Comparison of ENCODE assay signal across 8 cellular contexts in genomic region chr1:24481098-24481497, GRCh38. TPM values are rescaled to one million over a fixed set of nuclear protein-coding genes. Genes with fewer than 3 reads are reported as not detected.
A peak's percentile ranks its signal among the peaks of the same experiment; 100 is the strongest.
DNase-seq lines count a peak whose midpoint lies in the region; ATAC-seq and TF ChIP-seq lines count a peak whose summit lies in the region.

No MANE protein-coding gene starts in this region.

- peak overlapping the region; percentile 67 for H3K4me3 Mint-ChIP-seq in activated naive CD4-positive, alpha-beta T cell treated with anti-CD3 and anti-CD28 coated beads for 36 hours
- H3K4me3 Mint-ChIP-seq in HFFc6, result no peak overlapping the region

- TF ChIP-seq CTCF in OCI-LY7 (conservative IDR thresholded peaks at IDR 0.05; ENCODE audit: low read length), result no peak
- TF ChIP-seq CTCF in HFFc6 (IDR thresholded peaks at IDR 0.05), result no peak
- TF ChIP-seq CTCF in foreskin fibroblast (IDR thresholded peaks at IDR 0.05; ENCODE audit: low read depth, low read length), result no peak

- H3K27me3 Mint-ChIP-seq in activated naive CD4-positive, alpha-beta T cell treated with anti-CD3 and anti-CD28 coated beads for 36 hours (ENCODE audit: low read depth), result no peaks in the 10 kb centered on the region
- no peaks in the 10 kb centered on the region for H3K27me3 Mint-ChIP-seq in HFFc6 (ENCODE audit: insufficient read depth)

- no peaks in the 10 kb centered on the region for H4K20me1 ChIP-seq in OCI-LY7 (ENCODE audit: insufficient read depth, low read length)

- no peaks in the 10 kb centered on the region for H3K9me2 ChIP-seq in OCI-LY7 (ENCODE audit: insufficient read depth, low read length)

- H3K27ac ChIP-seq in OCI-LY7 (ENCODE audit: low read depth, low read length, poor library complexity, severe bottlenecking), result peak overlapping the region; percentile 60

- CTCF ChIA-PET in OCI-LY7 (lab: Charles Lee; ENCODE audit: unreplicated experiment), result interaction anchor here (1.0 kb wide), 2 partner anchors 66 to 279 kb away, joined by 3 to 6 read pairs; partner anchors contain the start of gene NIPAL3
- CTCF ChIA-PET in activated naive CD4-positive, alpha-beta T cell treated with anti-CD3 and anti-CD28 coated beads for 36 hours (lab: Charles Lee), result interaction anchor here (1.0 to 4.1 kb wide), 5 partner anchors 12 to 106 kb away, joined by 3 to 15 read pairs (median 5); partner anchors contain the start of genes NIPAL3 and RCAN3

- peak; percentile 54 for ATAC-seq in GM18909 (IDR thresholded peaks at IDR 0.05; ENCODE audit: poor library complexity, unreplicated experiment)

- H3K36me3 Mint-ChIP-seq in activated naive CD4-positive, alpha-beta T cell treated with anti-CD3 and anti-CD28 coated beads for 36 hours (ENCODE audit: low read depth), result peaks cover 7% of the 10 kb centered on the region
- no peaks in the 10 kb centered on the region for H3K36me3 Mint-ChIP-seq in HFFc6 (ENCODE audit: low read depth)

- H2AFZ ChIP-seq in OCI-LY7 (ENCODE audit: low read length), result peak overlapping the region; percentile 95

- peaks cover 25% of the 10 kb centered on the region for H3K4me1 ChIP-seq in OCI-LY7 (ENCODE audit: insufficient read depth, low read length, poor library complexity, severe bottlenecking)

- no peaks in the 10 kb centered on the region for H3K36me3 ChIP-seq in OCI-LY7 (ENCODE audit: insufficient read depth, low read length)

- intact Hi-C loops in OCI-LY7 (cut with micrococcal nuclease; ENCODE audit: unreplicated experiment), result loop anchor here (5.0 kb wide), 1 partner anchor 64 kb away; the partner anchor contains the start of gene NIPAL3
- intact Hi-C loops in activated naive CD4-positive, alpha-beta T cell treated with anti-CD3 and anti-CD28 coated beads for 36 hours (cut with micrococcal nuclease), result loop anchor here (1.0 to 10.0 kb wide), 10 partner anchors 24 to 554 kb away; partner anchors contain the start of genes CLIC4, NIPAL3 and PNRC2

- no peaks in the 10 kb centered on the region for H3K9me3 ChIP-seq in OCI-LY7 (ENCODE audit: low read length)

- H3K4me2 ChIP-seq in OCI-LY7 (ENCODE audit: low read length), result peak overlapping the region; percentile 52

- H3K79me2 ChIP-seq in OCI-LY7 (ENCODE audit: insufficient read depth, low read depth, low read length), result no peaks in the 10 kb centered on the region

- H3K4me1 Mint-ChIP-seq in activated naive CD4-positive, alpha-beta T cell treated with anti-CD3 and anti-CD28 coated beads for 36 hours (ENCODE audit: low read depth), result peaks cover 70% of the 10 kb centered on the region
- H3K4me1 Mint-ChIP-seq in HFFc6 (ENCODE audit: low read depth), result peaks cover 12% of the 10 kb centered on the region; the same call in 1 of the 2 replicates

- no TSS peak for BruUV-seq in OCI-LY7 (replicated peaks; lab: Mats Ljungman, UMichigan)

- POLR2A ChIA-PET in OCI-LY7 (lab: Charles Lee), result interaction anchor here (0.7 to 3.9 kb wide), 13 partner anchors 8 to 88 kb away, joined by 3 to 29 read pairs (median 3); partner anchors contain the start of gene RCAN3

- peak overlapping the region; percentile 25 for H3K4me3 ChIP-seq in OCI-LY7 (ENCODE audit: low read depth, low read length, poor library complexity, severe bottlenecking)
- H3K4me3 ChIP-seq in foreskin fibroblast (ENCODE audit: low read depth in 1 of 2, low read length in 2 of 2), result no peak overlapping the region

- DNase-seq in OCI-LY7 (ENCODE audit: low spot score), result peak; percentile 80
- DNase-seq in activated naive CD4-positive, alpha-beta T cell treated with anti-CD3 and anti-CD28 coated beads for 36 hours, result peak; percentile 89
- DNase-seq in stimulated activated CD4-positive, alpha-beta T cell treated with anti-CD3 and anti-CD28 coated beads, Interleukin-12 subunit alpha, Interleukin-12 subunit beta, amount 100 ng/mL, for 48 hours (ENCODE audit: low read depth in 2 of 3, low spot score in 1 of 3), result peak in 2 of 3 donors; percentile 60 to 63
- no peak for DNase-seq in NCI-H2227 treated with DMSO at 0.1 percent for 48 hours (lab: John Stamatoyannopoulos, UW)
- DNase-seq in HFFc6, result no peak
- DNase-seq in NCI-H2171 (lab: John Stamatoyannopoulos, UW), result no peak
- DNase-seq in foreskin fibroblast, result no peak

- H3K27ac Mint-ChIP-seq in activated naive CD4-positive, alpha-beta T cell treated with anti-CD3 and anti-CD28 coated beads for 36 hours, result peak overlapping the region; percentile 99
- no peak overlapping the region for H3K27ac Mint-ChIP-seq in HFFc6

- H3K9me3 Mint-ChIP-seq in activated naive CD4-positive, alpha-beta T cell treated with anti-CD3 and anti-CD28 coated beads for 36 hours, result peaks cover 3% of the 10 kb centered on the region
- no peaks in the 10 kb centered on the region for H3K9me3 Mint-ChIP-seq in HFFc6

RNA-seq across cellular contexts. Expression of gene RCAN3, which starts 21.5 kb away (rescaled TPM):
- 13.0 and 22.9 TPM in 2 replicates for total RNA-seq in OCI-LY7 (2014; rRNA removed; shearing (Covaris generic))
- 47.8 and 57.2 TPM in 2 replicates for total RNA-seq in OCI-LY7 (2022)
- total RNA-seq in activated naive CD4-positive, alpha-beta T cell treated with anti-CD3 and anti-CD28 coated beads for 36 hours, result 10 to 100 TPM; 70.8 to 71.9 TPM
- 10 to 100 TPM; 11.9 to 14.5 (median 12.9) TPM for total RNA-seq in HFFc6 (2021; fragmentation: NEBNext Ultra II Directional; extraction: Animal tissue kit (Norgen Biotek cat#: 25700))

Comparison
In these comparisons a context has a peak if more than half of its experiments do, and no peak if none do; other contexts are left out.
1. DNase-seq: peak in OCI-LY7 (single experiment), activated naive CD4-positive, alpha-beta T cell treated with anti-CD3 and anti-CD28 coated beads for 36 hours (single experiment) and stimulated activated CD4-positive, alpha-beta T cell treated with anti-CD3 and anti-CD28 coated beads, Interleukin-12 subunit alpha, Interleukin-12 subunit beta, amount 100 ng/mL, for 48 hours (2 of 3); none in NCI-H2227 treated with DMSO at 0.1 percent for 48 hours (single experiment), HFFc6 (single experiment), NCI-H2171 (single experiment) and foreskin fibroblast (0 of 2).